ENCODE assay signal across 1 cellular context in the genomic region with DNA sequence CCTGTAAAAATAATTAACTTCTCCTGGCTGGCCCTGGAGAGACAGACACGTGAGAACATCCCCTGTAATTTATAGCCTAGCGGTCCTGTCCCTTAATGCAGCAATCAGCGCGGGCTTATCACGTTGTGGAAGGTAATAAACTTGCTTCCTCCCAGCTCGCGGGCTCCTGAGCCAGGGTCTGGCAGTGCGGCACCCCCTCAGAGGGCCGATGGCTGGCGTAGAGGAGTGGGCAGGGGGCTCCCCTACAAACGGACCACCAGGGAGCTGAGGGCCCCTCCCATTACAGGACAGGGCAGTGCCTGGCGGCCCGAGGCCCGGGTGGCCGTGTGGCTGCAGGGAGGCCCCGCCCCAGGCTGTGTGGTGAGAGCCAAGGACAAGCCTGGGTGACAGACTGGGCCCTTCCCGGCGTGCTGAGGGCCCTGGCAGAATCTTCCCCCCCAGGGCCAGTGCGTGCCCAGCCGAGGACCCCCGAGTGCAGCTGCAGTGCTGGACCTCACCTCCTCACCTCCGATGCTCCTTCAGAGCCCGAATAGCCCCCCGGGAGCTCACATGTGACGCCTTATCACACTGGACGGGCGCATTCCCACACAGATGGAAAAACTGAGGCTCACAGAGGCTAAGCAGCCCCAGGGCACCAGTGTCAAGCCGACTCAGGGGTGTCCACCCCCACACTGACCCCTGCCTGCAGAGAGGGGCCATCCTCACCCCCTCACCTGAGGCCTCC.
TF ChIP-seq lines count a peak whose summit lies in the region.

No MANE protein-coding gene starts in this region.

TF ChIP-seq in IMR-90, 13 proteins besides CTCF, POLR2A, EP300 and RAD21:
- TF ChIP-seq, protein P1, sequence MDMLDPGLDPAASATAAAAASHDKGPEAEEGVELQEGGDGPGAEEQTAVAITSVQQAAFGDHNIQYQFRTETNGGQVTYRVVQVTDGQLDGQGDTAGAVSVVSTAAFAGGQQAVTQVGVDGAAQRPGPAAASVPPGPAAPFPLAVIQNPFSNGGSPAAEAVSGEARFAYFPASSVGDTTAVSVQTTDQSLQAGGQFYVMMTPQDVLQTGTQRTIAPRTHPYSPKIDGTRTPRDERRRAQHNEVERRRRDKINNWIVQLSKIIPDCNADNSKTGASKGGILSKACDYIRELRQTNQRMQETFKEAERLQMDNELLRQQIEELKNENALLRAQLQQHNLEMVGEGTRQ (IDR thresholded peaks at IDR 0.05; ENCODE audit: low read depth, low read length): no peak
- TF ChIP-seq MXI1 (IDR thresholded peaks at IDR 0.05; ENCODE audit: borderline replicate concordance, low read depth, low read length) (no peak), MAZ (IDR thresholded peaks at IDR 0.05; ENCODE audit: borderline replicate concordance, low read depth, low read length) (no peak), CHD1 (IDR thresholded peaks at IDR 0.05; ENCODE audit: low read depth, low read length) (no peak), BHLHE40 (IDR thresholded peaks at IDR 0.05; ENCODE audit: low read depth, low read length) (no peak), NFE2L2 (IDR thresholded peaks at IDR 0.05; ENCODE audit: low read depth, low read length) (no peak), MAFK (IDR thresholded peaks at IDR 0.05; ENCODE audit: low read depth, low read length) (no peak), FOS (IDR thresholded peaks at IDR 0.05; ENCODE audit: low read depth, low read length) (no peak), SMC3 (IDR thresholded peaks at IDR 0.05; ENCODE audit: low read depth, low read length) (no peak), RCOR1 (IDR thresholded peaks at IDR 0.05; ENCODE audit: insufficient replicate concordance, low read length) (no peak), RFX5 (IDR thresholded peaks at IDR 0.05; ENCODE audit: low read depth, low read length) (no peak), CEBPB (IDR thresholded peaks at IDR 0.05; ENCODE audit: low read depth, low read length) (no peak)
- TF ChIP-seq, protein P2, sequence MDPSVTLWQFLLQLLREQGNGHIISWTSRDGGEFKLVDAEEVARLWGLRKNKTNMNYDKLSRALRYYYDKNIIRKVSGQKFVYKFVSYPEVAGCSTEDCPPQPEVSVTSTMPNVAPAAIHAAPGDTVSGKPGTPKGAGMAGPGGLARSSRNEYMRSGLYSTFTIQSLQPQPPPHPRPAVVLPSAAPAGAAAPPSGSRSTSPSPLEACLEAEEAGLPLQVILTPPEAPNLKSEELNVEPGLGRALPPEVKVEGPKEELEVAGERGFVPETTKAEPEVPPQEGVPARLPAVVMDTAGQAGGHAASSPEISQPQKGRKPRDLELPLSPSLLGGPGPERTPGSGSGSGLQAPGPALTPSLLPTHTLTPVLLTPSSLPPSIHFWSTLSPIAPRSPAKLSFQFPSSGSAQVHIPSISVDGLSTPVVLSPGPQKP (IDR thresholded peaks at IDR 0.05; ENCODE audit: borderline replicate concordance, low read depth, low read length): no peak
